9 cellular contexts compared by ENCODE assay signal in the genomic region with DNA sequence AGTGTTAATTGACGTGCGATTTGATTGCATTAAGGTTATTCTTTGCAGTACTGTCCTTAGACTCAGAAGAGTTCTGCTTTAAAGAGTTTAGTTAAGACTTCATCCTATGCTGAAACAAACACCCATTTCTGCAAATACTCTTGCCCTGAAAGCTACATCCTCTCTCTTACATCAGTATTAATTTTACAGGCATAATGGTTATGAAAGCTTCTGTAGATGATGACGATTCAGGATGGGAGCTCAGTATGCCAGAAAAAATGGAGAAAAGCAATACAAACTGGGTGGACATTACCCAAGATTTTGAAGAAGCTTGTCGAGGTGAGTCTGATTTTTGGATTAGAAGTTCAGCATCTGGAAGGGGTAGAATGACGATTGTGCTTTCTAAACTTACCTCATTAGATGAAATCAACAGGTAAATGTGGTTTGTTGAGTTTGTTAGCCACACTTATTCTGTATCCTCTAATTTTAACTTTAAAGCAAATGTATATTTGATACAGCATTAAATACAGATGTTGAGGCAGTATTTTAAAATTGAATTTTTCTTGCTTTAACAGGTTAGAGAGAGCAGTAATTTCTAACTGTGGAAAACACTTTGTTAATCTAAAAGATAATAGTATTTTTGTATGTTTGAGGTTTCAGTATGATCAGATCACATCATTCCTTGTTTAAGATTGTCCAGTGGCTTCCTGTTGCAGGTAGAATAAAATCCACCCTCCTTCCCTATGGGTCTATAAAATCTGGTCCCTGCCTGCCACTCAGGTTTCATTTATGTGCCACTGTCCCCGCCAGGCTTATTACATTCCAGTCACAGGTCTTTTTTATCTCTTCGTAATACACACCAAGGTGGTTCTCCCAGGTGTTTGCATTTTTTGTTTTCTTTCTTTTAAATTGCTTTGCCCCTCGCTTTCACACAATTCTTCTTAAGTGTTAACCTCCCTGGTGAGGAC. TPM values are rescaled to one million over a fixed set of nuclear protein-coding genes. Genes with fewer than 3 reads are reported as not detected.
DNase-seq lines count a peak whose midpoint lies in the region; ATAC-seq and TF ChIP-seq lines count a peak whose summit lies in the region.
"Had no signal": no experiment of that assay in that cellular context is flagged by ENCODE, and none has a peak within 500 bp of the region (broad histone marks: within the 10 kb centered on the region; RNA-seq: fewer than 3 reads in every experiment).

No MANE protein-coding gene starts in this region.

- peak overlapping the region; percentile 76; the same call in 1 of the 2 replicates for H3K4ac ChIP-seq in IMR-90 (ENCODE audit: low read depth, low read length)

- no peaks in the 10 kb centered on the region; the same call in 1 of the 2 replicates for H3K9me3 ChIP-seq in IMR-90 (ENCODE audit: control insufficient read depth, insufficient read depth, low read length)
- H3K9me3 ChIP-seq in muscle layer of colon (ENCODE audit: low read length), result no peaks in the 10 kb centered on the region

- H3K4me2 ChIP-seq in IMR-90 (ENCODE audit: low read depth, low read length), result peak overlapping the region; percentile 87

- H3K9me1 ChIP-seq in IMR-90 (ENCODE audit: insufficient read depth, low read length), result 0 out of 2 replicates have a peak, but pooled peaks cover 2% of the 10 kb centered on the region

- in situ Hi-C loops in IMR-90 (cut with MboI; ENCODE audit: low sequenced_read_pairs), result no loop called here

- H3K4me3 ChIP-seq in AG10803 (ENCODE audit: low read length) (peak overlapping the region; percentile 85), IMR-90 (ENCODE audit: insufficient read depth, low read depth, low read length) (peak overlapping the region; percentile 83), muscle layer of colon (ENCODE audit: low read depth in 1 of 2, low read length in 2 of 2) (peak overlapping the region; percentile 78 to 97)

- intact Hi-C loops in IMR-90 (cut with micrococcal nuclease), result loop anchor here (5.0 kb wide), 1 partner anchor 340 kb away; the partner anchor contains the start of gene ISCA1

- no peak overlapping the region for H3K18ac ChIP-seq in IMR-90 (ENCODE audit: low read depth, low read length)

- H3K27ac Mint-ChIP-seq in central memory CD8-positive, alpha-beta T cell (ENCODE audit: low read depth), result peak overlapping the region; percentile 93

- H2BK120ac ChIP-seq in IMR-90 (ENCODE audit: low read depth, low read length), result no peak overlapping the region

- no peaks in the 10 kb centered on the region for H3K9me3 Mint-ChIP-seq in central memory CD8-positive, alpha-beta T cell

- H2BK15ac ChIP-seq in IMR-90 (ENCODE audit: low read depth, low read length), result no peak overlapping the region

- CTCF ChIA-PET in IMR-90 (lab: Yijun Ruan, JAX), result no interaction called here

- H3K27ac ChIP-seq in IMR-90 (ENCODE audit: insufficient read depth, low read length), result no peak overlapping the region
- peak overlapping the region; percentile 94 for H3K27ac ChIP-seq in muscle layer of colon (ENCODE audit: low read depth, low read length)

- TF ChIP-seq POLR2A in IMR-90 (IDR thresholded peaks at IDR 0.05; ENCODE audit: low read depth, low read length), result no peak

- H4K91ac ChIP-seq in IMR-90 (ENCODE audit: insufficient read depth, low read depth, low read length), result no peak overlapping the region

- H3K23ac ChIP-seq in IMR-90 (ENCODE audit: low read depth, low read length), result peak overlapping the region; percentile 14

- H2AK5ac ChIP-seq in IMR-90 (ENCODE audit: low read depth, low read length), result no peak overlapping the region

- peaks cover 4% of the 10 kb centered on the region; the same call in 1 of the 2 replicates for H4K20me1 ChIP-seq in IMR-90 (ENCODE audit: insufficient read depth, low read length)

- WGBS in IMR-90 (ENCODE audit: extremely low coverage in 2 of 2, insufficient read length in 1 of 2), 2 experiments, result 100% methylated on average over 2 of the region's 8 CpGs; no CpG with 5 or more reads in 1 of the 2 experiments

- no peak overlapping the region for H2AFZ ChIP-seq in IMR-90 (replicated peaks; ENCODE audit: low read length, poor library complexity)

- peak overlapping the region; percentile 87 for H3K14ac ChIP-seq in IMR-90 (replicated peaks; ENCODE audit: low read depth, low read length)

- peak overlapping the region in 1 of 2 experiments; percentile 75; a peak in 2 of 4 replicates for H4K8ac ChIP-seq in IMR-90 (ENCODE audit: low read depth in 2 of 2, low read length in 2 of 2)

- TF ChIP-seq RAD21 in IMR-90 (IDR thresholded peaks at IDR 0.05; ENCODE audit: low read length), result no peak

- POLR2A ChIA-PET in IMR-90 (lab: Charles Lee; ENCODE audit: unreplicated experiment), result no interaction called here

- peaks cover 7% of the 10 kb centered on the region; the same call in 1 of the 2 replicates for H3K36me3 ChIP-seq in IMR-90 (ENCODE audit: control insufficient read depth, insufficient read depth, low read length)
- peaks cover 11% of the 10 kb centered on the region for H3K36me3 ChIP-seq in muscle layer of colon (ENCODE audit: insufficient read depth, low read length)

- no TSS peak for BruUV-seq in IMR-90 (replicated peaks; lab: Mats Ljungman, UMichigan)

- peaks cover 13% of the 10 kb centered on the region for H3K4me1 Mint-ChIP-seq in central memory CD8-positive, alpha-beta T cell

- H3K4me1 ChIP-seq in IMR-90 (ENCODE audit: control insufficient read depth, insufficient read depth, low read length) (no peaks in the 10 kb centered on the region), muscle layer of colon (ENCODE audit: insufficient read depth, low read length) (peaks cover 47% of the 10 kb centered on the region)

- H2BK20ac ChIP-seq in IMR-90 (ENCODE audit: low read depth, low read length), result no peak overlapping the region

- dilution Hi-C loops in IMR-90 (cut with HindIII; ENCODE audit: low sequenced_read_pairs, unreplicated experiment), result no loop called here

- H3K27me3 ChIP-seq in IMR-90 (ENCODE audit: control insufficient read depth, insufficient read depth, low read length) (no peaks in the 10 kb centered on the region), muscle layer of colon (ENCODE audit: control insufficient read depth in 1 of 2, insufficient read depth in 2 of 2, low read length in 2 of 2) (no peaks in the 10 kb centered on the region)

- ATAC-seq in IMR-90 (ENCODE audit: low read depth) (no peak), GM18870 (IDR thresholded peaks at IDR 0.05; ENCODE audit: unreplicated experiment) (no peak), GM19023 (IDR thresholded peaks at IDR 0.05; ENCODE audit: unreplicated experiment) (no peak)
- ATAC-seq in central memory CD8-positive, alpha-beta T cell (replicated peaks; ENCODE audit: extremely low read depth, poor library complexity, severe bottlenecking), result no peak

- no peak for TF ChIP-seq CTCF in AG10803 (conservative IDR thresholded peaks at IDR 0.05; ENCODE audit: low read length)
- no peak for TF ChIP-seq CTCF in IMR-90 (conservative IDR thresholded peaks at IDR 0.05; ENCODE audit: low read depth, low read length)

- H4K5ac ChIP-seq in IMR-90 (ENCODE audit: low read depth, low read length), result no peak overlapping the region; the same call in 1 of the 2 replicates

- peak; percentile 11 for DNase-seq in AG10803 (ENCODE audit: low read depth)
- no peak for DNase-seq in IMR-90
- no peak for DNase-seq in central memory CD8-positive, alpha-beta T cell (ENCODE audit: low spot score in 2 of 2)
- DNase-seq in globus pallidus (ENCODE audit: low spot score), result no peak
- no peak for DNase-seq in KG1 (lab: John Stamatoyannopoulos, UW)
- DNase-seq: activated gamma-delta T cell had no signal

- peak overlapping the region; percentile 67 for H3K9ac ChIP-seq in IMR-90 (ENCODE audit: low read depth, low read length)
- peak overlapping the region; percentile 93 for H3K9ac ChIP-seq in muscle layer of colon (ENCODE audit: low read length)

- H3K4me3 Mint-ChIP-seq in central memory CD8-positive, alpha-beta T cell, result peak overlapping the region; percentile 83

- peaks cover 19 to 32% of the 10 kb centered on the region in 2 experiments for H3K79me1 ChIP-seq in IMR-90 (ENCODE audit: low read depth in 1 of 2, low read length in 2 of 2)

- H2AK9ac ChIP-seq in IMR-90 (replicated peaks; ENCODE audit: low read depth, low read length, poor library complexity), result no peak overlapping the region

- peaks cover 19% of the 10 kb centered on the region for H3K36me3 Mint-ChIP-seq in central memory CD8-positive, alpha-beta T cell (ENCODE audit: insufficient read depth)

- H3K27me3 Mint-ChIP-seq in central memory CD8-positive, alpha-beta T cell, result no peaks in the 10 kb centered on the region

- H3K56ac ChIP-seq in IMR-90 (ENCODE audit: extremely low read depth, insufficient read depth, low read length), result peak overlapping the region; percentile 25; the same call in 1 of the 2 replicates

- peak overlapping the region; percentile 87 for H2BK5ac ChIP-seq in IMR-90 (ENCODE audit: low read depth, low read length, poor library complexity, severe bottlenecking)

TF ChIP-seq in IMR-90, 13 proteins besides CTCF, POLR2A, EP300 and RAD21 (continues in another document):
- TF ChIP-seq RFX5 (IDR thresholded peaks at IDR 0.05; ENCODE audit: low read depth, low read length), result no peak
- no peak for TF ChIP-seq CHD1 (IDR thresholded peaks at IDR 0.05; ENCODE audit: low read depth, low read length)
- TF ChIP-seq, protein P1, sequence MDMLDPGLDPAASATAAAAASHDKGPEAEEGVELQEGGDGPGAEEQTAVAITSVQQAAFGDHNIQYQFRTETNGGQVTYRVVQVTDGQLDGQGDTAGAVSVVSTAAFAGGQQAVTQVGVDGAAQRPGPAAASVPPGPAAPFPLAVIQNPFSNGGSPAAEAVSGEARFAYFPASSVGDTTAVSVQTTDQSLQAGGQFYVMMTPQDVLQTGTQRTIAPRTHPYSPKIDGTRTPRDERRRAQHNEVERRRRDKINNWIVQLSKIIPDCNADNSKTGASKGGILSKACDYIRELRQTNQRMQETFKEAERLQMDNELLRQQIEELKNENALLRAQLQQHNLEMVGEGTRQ (IDR thresholded peaks at IDR 0.05; ENCODE audit: low read depth, low read length), result no peak
- TF ChIP-seq, protein P2, sequence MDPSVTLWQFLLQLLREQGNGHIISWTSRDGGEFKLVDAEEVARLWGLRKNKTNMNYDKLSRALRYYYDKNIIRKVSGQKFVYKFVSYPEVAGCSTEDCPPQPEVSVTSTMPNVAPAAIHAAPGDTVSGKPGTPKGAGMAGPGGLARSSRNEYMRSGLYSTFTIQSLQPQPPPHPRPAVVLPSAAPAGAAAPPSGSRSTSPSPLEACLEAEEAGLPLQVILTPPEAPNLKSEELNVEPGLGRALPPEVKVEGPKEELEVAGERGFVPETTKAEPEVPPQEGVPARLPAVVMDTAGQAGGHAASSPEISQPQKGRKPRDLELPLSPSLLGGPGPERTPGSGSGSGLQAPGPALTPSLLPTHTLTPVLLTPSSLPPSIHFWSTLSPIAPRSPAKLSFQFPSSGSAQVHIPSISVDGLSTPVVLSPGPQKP (IDR thresholded peaks at IDR 0.05; ENCODE audit: borderline replicate concordance, low read depth, low read length), result no peak
- no peak for TF ChIP-seq MAFK (IDR thresholded peaks at IDR 0.05; ENCODE audit: low read depth, low read length)
- TF ChIP-seq MAZ (IDR thresholded peaks at IDR 0.05; ENCODE audit: borderline replicate concordance, low read depth, low read length), result no peak

RNA-seq across cellular contexts. Expression of gene NAA35, which starts 1.3 kb away (rescaled TPM):
- 16.5 and 23.9 TPM in 2 replicates for total RNA-seq in IMR-90 (2012; rRNA removed)
- polyA plus RNA-seq in IMR-90 (2012; rRNA removed), result 11.3 and 13.1 TPM in 2 replicates
- 2.6 and 5.3 TPM in 2 replicates for polyA plus RNA-seq in IMR-90 (2012; cell fraction: cytosol; rRNA removed)
- polyA plus RNA-seq in IMR-90 (2012; cell fraction: nucleus; rRNA removed; ENCODE audit: low replicate concordance), result 2.2 and 17.5 TPM in 2 replicates
